ENCODE assay signal across 8 cellular contexts in genomic region chr15:59349715-59350420, GRCh38. TPM values are rescaled to one million over a fixed set of nuclear protein-coding genes. Genes with fewer than 3 reads are reported as not detected.
DNase-seq lines count a peak whose midpoint lies in the region; ATAC-seq, FAIRE-seq and TF ChIP-seq lines count a peak whose summit lies in the region.

No MANE protein-coding gene starts in this region.

- no peak for FAIRE-seq in small intestine (lab: Jason Lieb, UNC)

- intact Hi-C loops in activated naive CD4-positive, alpha-beta T cell treated with anti-CD3 and anti-CD28 coated beads for 36 hours (cut with micrococcal nuclease): loop anchor here (2.0 to 5.0 kb wide), 2 partner anchors 49 to 368 kb away; no protein-coding TSS in a partner anchor

- no peaks in the 10 kb centered on the region for H3K9me3 Mint-ChIP-seq in activated naive CD4-positive, alpha-beta T cell treated with anti-CD3 and anti-CD28 coated beads for 36 hours

- no peak overlapping the region for H2AFZ ChIP-seq in MM.1S (ENCODE audit: low read length)

- H3F3A ChIP-seq in MM.1S (ENCODE audit: insufficient read depth, low read length): no peaks in the 10 kb centered on the region

- H4K20me1 ChIP-seq in MM.1S (ENCODE audit: insufficient read depth, low read length): no peaks in the 10 kb centered on the region

- H3K9me3 ChIP-seq in small intestine (ENCODE audit: control insufficient read depth, low read depth): no peaks in the 10 kb centered on the region
- H3K9me3 ChIP-seq in MM.1S (replicated peaks; ENCODE audit: insufficient read depth, low read length): no peaks in the 10 kb centered on the region

- H3K4me3 Mint-ChIP-seq in activated naive CD4-positive, alpha-beta T cell treated with anti-CD3 and anti-CD28 coated beads for 36 hours: no peak overlapping the region

- 74 to 77% (median 75%) methylated on average over 4 of the region's 4 CpGs for WGBS in small intestine, 3 donors

- CTCF ChIA-PET in activated naive CD4-positive, alpha-beta T cell treated with anti-CD3 and anti-CD28 coated beads for 36 hours (lab: Charles Lee): no interaction called here

- H3K27ac Mint-ChIP-seq in activated naive CD4-positive, alpha-beta T cell treated with anti-CD3 and anti-CD28 coated beads for 36 hours: no peak overlapping the region

- H3K27ac ChIP-seq in small intestine (ENCODE audit: low read depth in 1 of 2, low read length in 1 of 2) (peak overlapping the region; percentile 15 to 66), MM.1S (ENCODE audit: low read length) (no peak overlapping the region)

- H3K9me2 ChIP-seq in MM.1S (replicated peaks; ENCODE audit: insufficient read depth, low read length): no peaks in the 10 kb centered on the region

- H3K4me3 ChIP-seq in small intestine (ENCODE audit: low read depth in 1 of 2, low read length in 2 of 2): no peak overlapping the region
- no peak overlapping the region for H3K4me3 ChIP-seq in MM.1S (ENCODE audit: low read length)

- H3K4me1 Mint-ChIP-seq in activated naive CD4-positive, alpha-beta T cell treated with anti-CD3 and anti-CD28 coated beads for 36 hours (ENCODE audit: low read depth): peaks cover 17% of the 10 kb centered on the region

- no peak overlapping the region for H3K4me2 ChIP-seq in MM.1S (ENCODE audit: low read depth, low read length)

- H3K4me1 ChIP-seq in small intestine (ENCODE audit: control insufficient read depth in 2 of 2, insufficient read depth in 1 of 2, low read depth in 1 of 2, low read length in 1 of 2) (peaks cover 0 to 14% of the 10 kb centered on the region in 2 donors), MM.1S (ENCODE audit: low read length) (no peaks in the 10 kb centered on the region)

- H3K79me2 ChIP-seq in MM.1S (ENCODE audit: low read length): no peaks in the 10 kb centered on the region

- no peaks in the 10 kb centered on the region for H3K36me3 Mint-ChIP-seq in activated naive CD4-positive, alpha-beta T cell treated with anti-CD3 and anti-CD28 coated beads for 36 hours (ENCODE audit: low read depth)

- no peaks in the 10 kb centered on the region for H3K27me3 Mint-ChIP-seq in activated naive CD4-positive, alpha-beta T cell treated with anti-CD3 and anti-CD28 coated beads for 36 hours (ENCODE audit: low read depth)

- H3K9ac ChIP-seq in MM.1S (ENCODE audit: low read length): no peak overlapping the region

- no peaks in the 10 kb centered on the region for H3K27me3 ChIP-seq in small intestine (ENCODE audit: control insufficient read depth in 2 of 2, insufficient read depth in 2 of 2, low read length in 2 of 2)
- no peaks in the 10 kb centered on the region for H3K27me3 ChIP-seq in MM.1S (replicated peaks; ENCODE audit: insufficient read depth, low read length)

- DNase-seq in activated naive CD4-positive, alpha-beta T cell treated with anti-CD3 and anti-CD28 coated beads for 36 hours: peak; percentile 40
- DNase-seq in activated naive CD4-positive, alpha-beta T cell treated with Interleukin-2 at 50 U/mL for 16 hours: no peak
- DNase-seq in T1000 (lab: John Stamatoyannopoulos, UW): peak; percentile 35
- peak; percentile 62 for DNase-seq in fibroblast of the conjunctiva (ENCODE audit: low read depth)
- DNase-seq in small intestine: peak; percentile 58
- no peak for DNase-seq in MM.1S
- no peak for DNase-seq in activated CD4-positive, CD25-positive, alpha-beta regulatory T cell (lab: John Stamatoyannopoulos, UW)

- no peak for TF ChIP-seq CTCF in MM.1S (IDR thresholded peaks at IDR 0.05; ENCODE audit: low read length)

- H3K36me3 ChIP-seq in small intestine (ENCODE audit: control insufficient read depth in 2 of 2, insufficient read depth in 2 of 2, low read length in 2 of 2) (no peaks in the 10 kb centered on the region), MM.1S (replicated peaks; ENCODE audit: insufficient read depth, low read length) (no peaks in the 10 kb centered on the region)

- no peak for ATAC-seq in HG03469 (IDR thresholded peaks at IDR 0.05; ENCODE audit: unreplicated experiment)

RNA-seq across cellular contexts. Expression of gene MYO1E, which starts 22.8 kb away (rescaled TPM):
- 1 to 10 TPM; 1.4 to 2.9 TPM for total RNA-seq in activated naive CD4-positive, alpha-beta T cell treated with anti-CD3 and anti-CD28 coated beads for 36 hours
- 100 to 1,000 TPM in 1 of 3 donors, 10 to 100 TPM in 2; 32.3 to 122 (median 85.9) TPM for polyA plus RNA-seq in small intestine

Comparison
In these comparisons a context has a peak if more than half of its experiments do, and no peak if none do; other contexts are left out.
1. DNase-seq: peak in activated naive CD4-positive, alpha-beta T cell treated with anti-CD3 and anti-CD28 coated beads for 36 hours (single experiment), T1000 (single experiment), fibroblast of the conjunctiva (single experiment) and small intestine (single experiment); none in activated naive CD4-positive, alpha-beta T cell treated with Interleukin-2 at 50 U/mL for 16 hours (single experiment), MM.1S (single experiment) and activated CD4-positive, CD25-positive, alpha-beta regulatory T cell (0 of 4).